In the genomic region with DNA sequence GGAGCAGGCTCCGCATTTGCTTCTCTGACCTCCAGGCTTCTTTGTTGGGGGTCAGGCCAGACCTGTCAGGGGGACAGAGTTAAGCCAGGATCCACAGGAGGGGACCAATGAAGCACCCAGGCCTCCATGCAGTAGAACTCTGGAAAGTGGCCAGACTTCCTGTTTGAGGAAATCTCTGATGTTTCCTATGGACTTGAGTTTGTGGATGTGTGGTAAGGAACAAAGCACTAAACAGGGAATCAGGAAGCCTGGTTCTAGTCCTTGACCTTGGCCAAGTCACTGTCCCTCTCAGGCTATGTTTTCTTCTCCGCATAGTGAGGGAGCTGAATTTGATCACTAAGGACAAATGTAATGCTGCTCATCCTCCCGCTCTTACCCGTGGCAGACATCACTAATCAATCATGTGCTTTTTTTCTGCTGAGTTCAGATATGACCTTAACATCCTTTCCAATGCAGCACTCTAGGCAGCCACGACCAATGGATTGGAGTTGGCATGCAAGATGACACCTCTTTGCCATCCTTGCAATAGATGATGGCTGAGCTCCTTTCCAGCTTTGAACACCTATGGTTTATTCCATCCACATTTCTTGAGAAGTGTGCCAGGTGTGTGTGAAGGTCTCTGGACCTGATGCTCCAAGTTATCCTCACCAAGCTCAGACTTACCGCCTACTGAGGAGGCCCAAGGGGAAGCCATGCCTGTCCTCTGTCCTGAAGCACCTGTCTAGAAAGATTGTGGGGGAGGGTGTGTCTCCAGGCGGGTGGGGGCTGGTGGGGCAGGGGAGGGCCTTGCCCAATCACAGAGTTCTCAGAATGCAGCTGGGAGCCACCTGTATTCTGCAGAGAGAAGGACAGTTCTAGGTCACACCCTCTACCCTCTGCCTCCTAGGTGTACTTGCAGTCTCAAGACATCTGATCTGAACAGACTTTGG, we compare ENCODE assay signal across 13 cellular contexts. TPM values are rescaled to one million over a fixed set of nuclear protein-coding genes. Genes with fewer than 3 reads are reported as not detected.
A peak's percentile ranks its signal among the peaks of the same experiment; 100 is the strongest.
DNase-seq lines count a peak whose midpoint lies in the region; ATAC-seq and TF ChIP-seq lines count a peak whose summit lies in the region.
"Had no signal": no experiment of that assay in that cellular context is flagged by ENCODE, and none has a peak within 500 bp of the region (broad histone marks: within the 10 kb centered on the region; RNA-seq: fewer than 3 reads in every experiment).

No MANE protein-coding gene starts in this region.

- POLR2A ChIA-PET in activated CD4-positive, alpha-beta T cell treated with anti-CD3 and anti-CD28 coated beads for 36 hours (lab: Charles Lee), result interaction anchor here (1.1 kb wide), 1 partner anchor 42 kb away, joined by 3 read pairs; no protein-coding TSS in a partner anchor

- intact Hi-C loops in activated CD4-positive, alpha-beta T cell treated with anti-CD3 and anti-CD28 coated beads for 36 hours (cut with DNase I, micrococcal nuclease), result no loop called here

- CTCF ChIA-PET in activated CD4-positive, alpha-beta T cell treated with anti-CD3 and anti-CD28 coated beads for 36 hours (lab: Charles Lee), result interaction anchor here (0.6 to 2.5 kb wide), 7 partner anchors 9 to 117 kb away, joined by 3 to 14 read pairs (median 3); no protein-coding TSS in a partner anchor

- H3K27me3 Mint-ChIP-seq in activated CD4-positive, alpha-beta T cell treated with anti-CD3 and anti-CD28 coated beads for 36 hours, result no peaks in the 10 kb centered on the region
- no peaks in the 10 kb centered on the region for H3K27me3 Mint-ChIP-seq in activated naive CD8-positive, alpha-beta T cell treated with anti-CD3 and anti-CD28 coated beads for 36 hours
- H3K27me3 Mint-ChIP-seq in nephron progenitor cell (ENCODE audit: low read depth, poor library complexity), result peaks cover 10% of the 10 kb centered on the region

- TF ChIP-seq CTCF in nephron progenitor cell (IDR thresholded peaks at IDR 0.05), result no peak

- no peaks in the 10 kb centered on the region for H3K9me3 Mint-ChIP-seq in activated CD4-positive, alpha-beta T cell treated with anti-CD3 and anti-CD28 coated beads for 36 hours (ENCODE audit: low read depth)
- H3K9me3 Mint-ChIP-seq in activated naive CD8-positive, alpha-beta T cell treated with anti-CD3 and anti-CD28 coated beads for 36 hours, result no peaks in the 10 kb centered on the region
- H3K9me3 Mint-ChIP-seq in nephron progenitor cell, result no peaks in the 10 kb centered on the region

- peaks cover 55% of the 10 kb centered on the region for H3K36me3 Mint-ChIP-seq in activated CD4-positive, alpha-beta T cell treated with anti-CD3 and anti-CD28 coated beads for 36 hours (ENCODE audit: low read depth)
- H3K36me3 Mint-ChIP-seq in activated naive CD8-positive, alpha-beta T cell treated with anti-CD3 and anti-CD28 coated beads for 36 hours, result peaks cover 44% of the 10 kb centered on the region
- peaks cover 15% of the 10 kb centered on the region for H3K36me3 Mint-ChIP-seq in nephron progenitor cell (ENCODE audit: low read depth)

- no peak overlapping the region for H3K4me3 Mint-ChIP-seq in activated CD4-positive, alpha-beta T cell treated with anti-CD3 and anti-CD28 coated beads for 36 hours
- H3K4me3 Mint-ChIP-seq in activated naive CD8-positive, alpha-beta T cell treated with anti-CD3 and anti-CD28 coated beads for 36 hours, result no peak overlapping the region
- H3K4me3 Mint-ChIP-seq in nephron progenitor cell, result no peak overlapping the region

- peaks cover 44% of the 10 kb centered on the region for H3K4me1 Mint-ChIP-seq in activated CD4-positive, alpha-beta T cell treated with anti-CD3 and anti-CD28 coated beads for 36 hours
- peaks cover 38% of the 10 kb centered on the region for H3K4me1 Mint-ChIP-seq in activated naive CD8-positive, alpha-beta T cell treated with anti-CD3 and anti-CD28 coated beads for 36 hours
- H3K4me1 Mint-ChIP-seq in nephron progenitor cell, result peaks cover 83% of the 10 kb centered on the region

- no peak for ATAC-seq in activated CD4-positive, alpha-beta T cell treated with anti-CD3 and anti-CD28 coated beads for 36 hours
- ATAC-seq in GM21737 (IDR thresholded peaks at IDR 0.05; ENCODE audit: unreplicated experiment), result no peak

- H3K27ac Mint-ChIP-seq in activated CD4-positive, alpha-beta T cell treated with anti-CD3 and anti-CD28 coated beads for 36 hours, result peak overlapping the region; percentile 68
- peak overlapping the region; percentile 73 for H3K27ac Mint-ChIP-seq in activated naive CD8-positive, alpha-beta T cell treated with anti-CD3 and anti-CD28 coated beads for 36 hours
- H3K27ac Mint-ChIP-seq in nephron progenitor cell, result peak overlapping the region; percentile 94

- no peak for DNase-seq in activated CD4-positive, alpha-beta T cell treated with anti-CD3 and anti-CD28 coated beads for 36 hours
- DNase-seq in activated CD4-positive, alpha-beta T cell treated with anti-CD3 and anti-CD28 coated beads for 4 hours, result no peak
- DNase-seq in HCEC 1CT (peak; percentile 18), nephron progenitor cell (no peak), DMS153 treated with DMSO at 0.1 percent for 48 hours (lab: John Stamatoyannopoulos, UW; ENCODE audit: unreplicated experiment) (no peak), superior temporal gyrus (ENCODE audit: extremely low spot score) (no peak)
- DNase-seq in activated naive CD8-positive, alpha-beta T cell treated with anti-CD3 and anti-CD28 coated beads for 36 hours, result no peak
- DNase-seq: aorta, cortex of kidney, OCI-M1 had no signal

RNA-seq across cellular contexts. Expression of a gene that starts 9.9 kb away (rescaled TPM):
- total RNA-seq in activated CD4-positive, alpha-beta T cell treated with anti-CD3 and anti-CD28 coated beads for 36 hours, result 100 to 1,000 TPM; 189 to 211 TPM
- total RNA-seq in activated naive CD8-positive, alpha-beta T cell treated with anti-CD3 and anti-CD28 coated beads for 36 hours, result 100 to 1,000 TPM; 186 TPM
- total RNA-seq: fibroblast of lung had no signal

RNA-seq across cellular contexts. Expression of a gene that starts 39.4 kb away (rescaled TPM):
- 100 to 1,000 TPM in 1 of 2 experiments, 10 to 100 TPM in 1; 80.4 to 110 TPM for total RNA-seq in activated CD4-positive, alpha-beta T cell treated with anti-CD3 and anti-CD28 coated beads for 36 hours
- total RNA-seq in activated naive CD8-positive, alpha-beta T cell treated with anti-CD3 and anti-CD28 coated beads for 36 hours, result 10 to 100 TPM; 91.8 to 96.0 TPM

RNA-seq across cellular contexts. Expression of a gene that starts 52.1 kb away (rescaled TPM):
- under 1 TPM; 0.14 to 0.18 TPM for total RNA-seq in activated CD4-positive, alpha-beta T cell treated with anti-CD3 and anti-CD28 coated beads for 36 hours
- total RNA-seq in activated naive CD8-positive, alpha-beta T cell treated with anti-CD3 and anti-CD28 coated beads for 36 hours, result under 1 TPM; 0.12 to 0.20 TPM
- total RNA-seq: activated CD8-positive, alpha-beta memory T cell treated with anti-CD3 and anti-CD28 coated beads for 36 hours; fibroblast of lung had no signal

RNA-seq across cellular contexts. Expression of a gene that starts 53.9 kb away (rescaled TPM):
- 1 to 10 TPM; 4.4 to 6.1 TPM for total RNA-seq in activated CD4-positive, alpha-beta T cell treated with anti-CD3 and anti-CD28 coated beads for 36 hours
- total RNA-seq in activated naive CD8-positive, alpha-beta T cell treated with anti-CD3 and anti-CD28 coated beads for 36 hours, result 1 to 10 TPM; 3.4 to 4.0 TPM
- total RNA-seq: fibroblast of lung had no signal

RNA-seq across cellular contexts. Expression of a gene that starts 55.3 kb away (rescaled TPM):
- 100 to 1,000 TPM; 312 to 358 TPM for total RNA-seq in activated CD4-positive, alpha-beta T cell treated with anti-CD3 and anti-CD28 coated beads for 36 hours
- total RNA-seq in activated naive CD8-positive, alpha-beta T cell treated with anti-CD3 and anti-CD28 coated beads for 36 hours, result 100 to 1,000 TPM; 271 to 274 TPM
